Comparison of ENCODE assay signal across 8 cellular contexts in the genomic region with DNA sequence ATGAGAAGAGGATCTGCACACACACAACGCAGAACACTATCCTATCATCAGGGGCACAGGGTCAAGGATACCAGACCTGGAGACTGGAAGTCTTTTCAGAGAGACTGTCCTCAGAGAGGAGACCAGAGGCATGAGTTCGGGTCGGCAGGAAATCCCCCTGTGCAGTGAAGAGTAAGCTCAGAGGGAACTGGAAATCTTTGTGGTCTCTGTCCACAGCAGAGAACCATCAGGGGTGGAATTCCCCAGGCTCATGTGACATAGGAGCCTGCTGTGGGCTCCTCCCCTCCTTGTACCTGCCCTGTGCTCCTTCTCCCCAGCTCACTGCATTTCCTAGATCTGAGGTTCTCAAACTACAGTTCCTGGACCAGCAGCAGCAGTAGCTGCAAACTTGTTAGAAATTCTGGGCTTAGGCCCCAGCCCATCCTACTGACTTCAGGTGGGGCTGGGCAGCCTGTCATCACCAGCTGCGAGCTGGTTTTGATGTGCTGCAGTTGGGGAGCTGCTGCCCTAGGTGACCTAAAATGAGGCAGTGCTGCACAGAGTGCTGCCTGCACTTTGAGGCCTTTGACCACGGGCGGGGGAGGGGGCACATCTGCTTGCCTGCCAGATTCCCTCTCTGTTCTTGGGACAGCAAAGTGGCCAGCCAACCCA. TPM values are rescaled to one million over a fixed set of nuclear protein-coding genes. Genes with fewer than 3 reads are reported as not detected.
A peak's percentile ranks its signal among the peaks of the same experiment; 100 is the strongest.
DNase-seq lines count a peak whose midpoint lies in the region; ATAC-seq, FAIRE-seq and TF ChIP-seq lines count a peak whose summit lies in the region.

No MANE protein-coding gene starts in this region.

- H3K9me3 Mint-ChIP-seq in type B pancreatic cell: no peaks in the 10 kb centered on the region

- ATAC-seq in GM19397 (IDR thresholded peaks at IDR 0.05; ENCODE audit: unreplicated experiment): peak; percentile 40
- ATAC-seq in HG03457 (IDR thresholded peaks at IDR 0.05; ENCODE audit: unreplicated experiment): peak; percentile 57

- H3K4me3 ChIP-seq in kidney (ENCODE audit: low read length in 2 of 2): no peak overlapping the region

- H3K27ac Mint-ChIP-seq in type B pancreatic cell: peak overlapping the region; percentile 68

- H3K4me3 Mint-ChIP-seq in type B pancreatic cell: peak overlapping the region; percentile 90

- DNase-seq in COLO668 (lab: John Stamatoyannopoulos, UW; ENCODE audit: unreplicated experiment) (peak; percentile 56), kidney (peak; percentile 64), type B pancreatic cell (ENCODE audit: extremely low spot score, unreplicated experiment) (no peak), HuH-7 (ENCODE audit: low spot score) (no peak), SK-N-DZ (ENCODE audit: low spot score) (no peak)
- peak; percentile 47 for DNase-seq in activated CD4-positive, alpha-beta T cell treated with anti-CD3 and anti-CD28 coated beads, Interleukin-2, amount 50 U/mL, for 1 hour

- H3K36me3 ChIP-seq in kidney (ENCODE audit: control insufficient read depth in 1 of 2, insufficient read depth in 2 of 2, low read length in 2 of 2): no peaks in the 10 kb centered on the region

- no peaks in the 10 kb centered on the region for H3K9me3 ChIP-seq in kidney (ENCODE audit: control insufficient read depth in 1 of 2, low read length in 2 of 2)

- H3K4me1 Mint-ChIP-seq in type B pancreatic cell (ENCODE audit: unreplicated experiment): peaks cover 26% of the 10 kb centered on the region

- H3K36me3 Mint-ChIP-seq in type B pancreatic cell: peaks cover 5% of the 10 kb centered on the region

- H3K27ac ChIP-seq in kidney (ENCODE audit: low read depth in 2 of 2, low read length in 2 of 2): no peak overlapping the region

- FAIRE-seq in kidney (lab: Jason Lieb, UNC): no peak

- H3K4me1 ChIP-seq in kidney (ENCODE audit: control insufficient read depth in 1 of 2, insufficient read depth in 1 of 2, low read depth in 1 of 2, low read length in 2 of 2): peaks cover 25 to 48% of the 10 kb centered on the region in 2 donors

- H3K27me3 Mint-ChIP-seq in type B pancreatic cell: no peaks in the 10 kb centered on the region

- intact Hi-C loops in kidney (cut with DNase I): no loop called here

- TF ChIP-seq CTCF in kidney (IDR thresholded peaks at IDR 0.05; ENCODE audit: borderline replicate concordance, extremely low read depth, insufficient read depth) (no peak), type B pancreatic cell (conservative IDR thresholded peaks at IDR 0.05) (no peak)

- no peak overlapping the region for H3K9ac ChIP-seq in kidney (ENCODE audit: low read length in 2 of 2)

RNA-seq across cellular contexts. Expression of a gene that starts 2.4 kb away (rescaled TPM):
- total RNA-seq in kidney (127 TPM), type B pancreatic cell (ENCODE audit: low replicate concordance) (112 and 122 TPM in 2 replicates)
- polyA plus RNA-seq in kidney (ENCODE audit: insufficient read depth, low read depth, low replicate concordance): 30.5 TPM
- 6.3 and 10.1 TPM in 2 replicates for polyA plus RNA-seq in SK-N-DZ (2014; cell fraction: cytosol; rRNA removed)
- polyA plus RNA-seq in SK-N-DZ (2014; cell fraction: nucleus; rRNA removed): 50.3 and 58.3 TPM in 2 replicates

RNA-seq across cellular contexts. Expression of a gene that starts 45.4 kb away (rescaled TPM):
- total RNA-seq in kidney: 1,143 TPM
- 2,940 TPM for polyA plus RNA-seq in kidney (ENCODE audit: insufficient read depth, low read depth, low replicate concordance)
- total RNA-seq in type B pancreatic cell (ENCODE audit: low replicate concordance): 1,428 and 1,469 TPM in 2 replicates
- 6,023 and 7,004 TPM in 2 replicates for polyA plus RNA-seq in SK-N-DZ (2014; cell fraction: cytosol; rRNA removed)
- polyA plus RNA-seq in SK-N-DZ (2014; cell fraction: nucleus; rRNA removed): 2,878 and 3,315 TPM in 2 replicates

Comparison
In these comparisons a context has a peak if more than half of its experiments do, and no peak if none do; other contexts are left out.
1. DNase-seq: peak in COLO668 (single experiment), activated CD4-positive, alpha-beta T cell treated with anti-CD3 and anti-CD28 coated beads, Interleukin-2, amount 50 U/mL, for 1 hour (single experiment) and kidney (single experiment); none in type B pancreatic cell (single experiment), HuH-7 (single experiment) and SK-N-DZ (single experiment).